ENCODE assay signal across 12 cellular contexts in the genomic region with DNA sequence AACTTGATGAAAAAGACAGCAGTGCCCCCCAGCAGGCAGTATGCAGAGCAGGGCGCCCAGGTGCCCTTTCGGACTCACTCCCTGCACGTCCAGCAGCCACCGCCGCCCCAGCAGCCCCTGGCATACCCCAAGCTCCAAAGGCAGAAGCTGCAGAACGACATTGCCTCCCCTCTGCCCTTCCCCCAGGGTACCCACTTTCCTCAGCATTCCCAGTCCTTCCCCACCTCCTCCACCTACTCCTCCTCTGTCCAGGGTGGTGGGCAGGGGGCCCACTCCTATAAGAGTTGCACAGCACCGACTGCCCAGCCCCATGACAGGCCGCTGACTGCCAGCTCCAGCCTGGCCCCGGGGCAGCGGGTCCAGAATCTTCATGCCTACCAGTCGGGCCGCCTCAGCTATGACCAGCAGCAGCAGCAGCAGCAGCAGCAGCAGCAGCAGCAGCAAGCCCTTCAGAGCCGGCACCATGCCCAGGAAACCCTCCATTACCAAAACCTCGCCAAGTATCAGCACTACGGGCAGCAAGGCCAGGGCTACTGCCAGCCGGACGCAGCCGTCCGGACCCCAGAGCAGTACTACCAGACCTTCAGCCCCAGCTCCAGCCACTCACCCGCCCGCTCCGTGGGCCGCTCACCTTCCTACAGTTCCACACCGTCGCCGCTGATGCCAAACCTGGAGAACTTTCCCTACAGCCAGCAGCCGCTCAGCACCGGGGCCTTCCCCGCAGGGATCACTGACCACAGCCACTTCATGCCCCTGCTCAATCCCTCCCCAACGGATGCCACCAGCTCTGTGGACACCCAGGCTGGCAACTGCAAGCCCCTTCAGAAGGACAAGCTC. TPM values are rescaled to one million over a fixed set of nuclear protein-coding genes. Genes with fewer than 3 reads are reported as not detected.
DNase-seq lines count a peak whose midpoint lies in the region; ATAC-seq and TF ChIP-seq lines count a peak whose summit lies in the region.
"Had no signal": no experiment of that assay in that cellular context is flagged by ENCODE, and none has a peak within 500 bp of the region (broad histone marks: within the 10 kb centered on the region; RNA-seq: fewer than 3 reads in every experiment).

No MANE protein-coding gene starts in this region.

- H3K9me3 Mint-ChIP-seq in activated T-cell treated with anti-CD3 and anti-CD28 coated beads, Interleukin-2, amount 50 U/mL, for 24 hours, result no peaks in the 10 kb centered on the region
- H3K9me3 Mint-ChIP-seq in activated naive CD8-positive, alpha-beta T cell treated with anti-CD3 and anti-CD28 coated beads, Interleukin-2, amount 50 U/mL, for 24 hours, result no peaks in the 10 kb centered on the region
- H3K9me3 Mint-ChIP-seq in immature natural killer cell, result no peaks in the 10 kb centered on the region

- H3K9ac ChIP-seq in smooth muscle cell (ENCODE audit: low read depth), result no peak overlapping the region

- H3K27me3 Mint-ChIP-seq in activated T-cell treated with anti-CD3 and anti-CD28 coated beads, Interleukin-2, amount 50 U/mL, for 24 hours, result no peaks in the 10 kb centered on the region
- H3K27me3 Mint-ChIP-seq in activated naive CD8-positive, alpha-beta T cell treated with anti-CD3 and anti-CD28 coated beads, Interleukin-2, amount 50 U/mL, for 24 hours, result no peaks in the 10 kb centered on the region
- H3K27me3 Mint-ChIP-seq in immature natural killer cell (ENCODE audit: low read depth in 3 of 3), result peaks cover 0 to 1% (median 0%) of the 10 kb centered on the region in 3 donors

- H3K27me3 ChIP-seq in smooth muscle cell (ENCODE audit: low read depth), result no peaks in the 10 kb centered on the region
- H3K27me3 ChIP-seq: left lung, vagina had no signal

- WGBS in smooth muscle cell (ENCODE audit: low lambda C conversion rate), result 96% methylated on average over 22 of the region's 30 CpGs

- H3K4me3 ChIP-seq in smooth muscle cell, result no peak overlapping the region
- H3K4me3 ChIP-seq: left lung had no signal

- H3K27ac ChIP-seq in smooth muscle cell (ENCODE audit: low read depth), result peak overlapping the region; percentile 35
- H3K27ac ChIP-seq: left lung had no signal

- peaks cover 25% of the 10 kb centered on the region for H3K4me1 Mint-ChIP-seq in activated T-cell treated with anti-CD3 and anti-CD28 coated beads, Interleukin-2, amount 50 U/mL, for 24 hours (ENCODE audit: low read depth)
- H3K4me1 Mint-ChIP-seq in activated naive CD8-positive, alpha-beta T cell treated with anti-CD3 and anti-CD28 coated beads, Interleukin-2, amount 50 U/mL, for 24 hours, result peaks cover 23% of the 10 kb centered on the region
- H3K4me1 Mint-ChIP-seq in immature natural killer cell, result peaks cover 27 to 32% of the 10 kb centered on the region in 2 donors

- H3K79me2 ChIP-seq in smooth muscle cell (ENCODE audit: low read depth), result peaks cover 26% of the 10 kb centered on the region

- peaks cover 100% of the 10 kb centered on the region for H4K20me1 ChIP-seq in smooth muscle cell (ENCODE audit: low read depth)

- H3K9me3 ChIP-seq in smooth muscle cell (replicated peaks; ENCODE audit: low read depth), result no peaks in the 10 kb centered on the region
- H3K9me3 ChIP-seq: left lung, vagina had no signal

- no peak overlapping the region for H3K4me3 Mint-ChIP-seq in activated T-cell treated with anti-CD3 and anti-CD28 coated beads, Interleukin-2, amount 50 U/mL, for 24 hours
- peak overlapping the region; percentile 21 for H3K4me3 Mint-ChIP-seq in activated naive CD8-positive, alpha-beta T cell treated with anti-CD3 and anti-CD28 coated beads, Interleukin-2, amount 50 U/mL, for 24 hours
- peak overlapping the region; percentile 27 to 85 (median 59) for H3K4me3 Mint-ChIP-seq in immature natural killer cell

- H3K36me3 Mint-ChIP-seq in activated T-cell treated with anti-CD3 and anti-CD28 coated beads, Interleukin-2, amount 50 U/mL, for 24 hours (ENCODE audit: low read depth), result peaks cover 42% of the 10 kb centered on the region
- H3K36me3 Mint-ChIP-seq in activated naive CD8-positive, alpha-beta T cell treated with anti-CD3 and anti-CD28 coated beads, Interleukin-2, amount 50 U/mL, for 24 hours (ENCODE audit: low read depth), result peaks cover 9% of the 10 kb centered on the region
- H3K36me3 Mint-ChIP-seq in immature natural killer cell, result no peaks in the 10 kb centered on the region

- peaks cover 30% of the 10 kb centered on the region for H3K4me1 ChIP-seq in smooth muscle cell (ENCODE audit: low read depth)

- TF ChIP-seq CTCF in smooth muscle cell (IDR thresholded peaks at IDR 0.05; ENCODE audit: borderline replicate concordance, insufficient read depth, poor library complexity, severe bottlenecking), result no peak

- H3K4me2 ChIP-seq in smooth muscle cell, result no peak overlapping the region

- peak overlapping the region; percentile 50 for H3K27ac Mint-ChIP-seq in activated T-cell treated with anti-CD3 and anti-CD28 coated beads, Interleukin-2, amount 50 U/mL, for 24 hours
- no peak overlapping the region for H3K27ac Mint-ChIP-seq in activated naive CD8-positive, alpha-beta T cell treated with anti-CD3 and anti-CD28 coated beads, Interleukin-2, amount 50 U/mL, for 24 hours
- H3K27ac Mint-ChIP-seq in immature natural killer cell, result peak overlapping the region; percentile 79 to 95 (median 88)

- no peak for ATAC-seq in activated naive CD8-positive, alpha-beta T cell treated with anti-CD3 and anti-CD28 coated beads, Interleukin-2, amount 50 U/mL, for 24 hours

- no peaks in the 10 kb centered on the region for H3F3A ChIP-seq in smooth muscle cell (ENCODE audit: low read depth)

- H2AFZ ChIP-seq in smooth muscle cell (ENCODE audit: low read depth), result no peak overlapping the region

- no peaks in the 10 kb centered on the region for H3K36me3 ChIP-seq in smooth muscle cell (ENCODE audit: low read depth)

- DNase-seq in activated T-cell treated with anti-CD3 and anti-CD28 coated beads, Interleukin-2, amount 50 U/mL, for 24 hours, result no peak
- no peak for DNase-seq in activated T-cell treated with anti-CD3 and anti-CD28 coated beads, Interleukin-2, amount 50 U/mL, for 48 hours
- DNase-seq in activated naive CD8-positive, alpha-beta T cell treated with anti-CD3 and anti-CD28 coated beads, Interleukin-2, amount 50 U/mL, for 24 hours, result no peak
- DNase-seq in immature natural killer cell (no peak), smooth muscle cell (lab: John Stamatoyannopoulos, UW; ENCODE audit: unreplicated experiment) (no peak), NCI-H2227 treated with DMSO at 0.1 percent for 48 hours (lab: John Stamatoyannopoulos, UW) (no peak), NCI-H1417 (lab: John Stamatoyannopoulos, UW) (no peak), HPDE6-E6E7 (ENCODE audit: extremely low spot score) (no peak)
- DNase-seq: DMS53, left lung, NCI-H1436 treated with DMSO at 0.1 percent for 48 hours had no signal

RNA-seq across cellular contexts. Expression of a gene that starts 43.2 kb away (rescaled TPM):
- 10 to 100 TPM in 1 of 3 donors, 1 to 10 TPM in 2; 2.9 to 13.4 (median 4.4) TPM for polyA plus RNA-seq in immature natural killer cell
- 23.5 and 25.9 TPM in 2 replicates for total RNA-seq in smooth muscle cell
- polyA plus RNA-seq in smooth muscle cell, result 45.4 and 53.5 TPM in 2 replicates
